In the genomic region with DNA sequence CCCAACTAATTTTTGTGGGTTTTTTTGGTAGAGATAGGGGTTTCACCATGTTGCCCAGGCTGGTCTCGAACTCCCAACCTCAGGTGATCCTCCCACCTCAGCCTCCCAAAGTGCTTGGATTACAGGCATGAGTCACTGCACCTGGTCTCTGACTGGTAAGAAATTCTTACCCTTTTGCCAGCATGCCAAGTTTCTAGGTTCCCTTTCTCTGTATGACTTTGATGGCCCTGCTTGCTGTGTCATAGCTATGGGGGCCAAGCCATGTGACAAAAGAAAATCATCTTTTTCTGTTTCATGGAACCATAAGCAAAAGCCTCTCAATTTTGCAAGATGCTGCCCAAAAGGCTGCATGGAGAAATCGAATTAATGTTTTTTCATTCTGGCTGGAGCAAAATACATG, we compare ENCODE assay signal across 1 cellular context. TPM values are rescaled to one million over a fixed set of nuclear protein-coding genes. Genes with fewer than 3 reads are reported as not detected.
"Had no signal": no experiment of that assay in that cellular context is flagged by ENCODE, and none has a peak within 500 bp of the region (broad histone marks: within the 10 kb centered on the region; RNA-seq: fewer than 3 reads in every experiment).

No MANE protein-coding gene starts in this region.

RNA-seq across cellular contexts. Expression of a gene that starts 18.9 kb away (rescaled TPM):
- total RNA-seq: SJSA1 had no signal

RNA-seq across cellular contexts. Expression of a gene that starts 39.4 kb away (rescaled TPM):
- total RNA-seq: SJSA1 had no signal
